Comparison of ENCODE assay signal across 18 cellular contexts in genomic region chr12:132398386-132398991, GRCh38.
DNase-seq lines count a peak whose midpoint lies in the region; ATAC-seq and TF ChIP-seq lines count a peak whose summit lies in the region.
"Had no signal": no experiment of that assay in that cellular context is flagged by ENCODE, and none has a peak within 500 bp of the region (broad histone marks: within the 10 kb centered on the region; RNA-seq: fewer than 3 reads in every experiment).

No MANE protein-coding gene starts in this region.

- peaks cover 4% of the 10 kb centered on the region for H3K4me1 Mint-ChIP-seq in chondrocyte (ENCODE audit: low read depth)
- H3K4me1 Mint-ChIP-seq in progenitor cell of endocrine pancreas (ENCODE audit: low read depth), result peaks cover 10% of the 10 kb centered on the region
- H3K4me1 Mint-ChIP-seq in activated T-cell treated with anti-CD3 and anti-CD28 coated beads, Interleukin-2, amount 50 U/mL, for 24 hours (ENCODE audit: low read depth), result no peaks in the 10 kb centered on the region
- H3K4me1 Mint-ChIP-seq: activated naive CD4-positive, alpha-beta T cell treated with anti-CD3 and anti-CD28 coated beads, Interleukin-2, amount 50 U/mL, for 24 hours had no signal

- no peak for TF ChIP-seq CTCF in chondrocyte (IDR thresholded peaks at IDR 0.05)
- no peak for TF ChIP-seq CTCF in progenitor cell of endocrine pancreas (IDR thresholded peaks at IDR 0.05; ENCODE audit: unreplicated experiment)

- H3K27ac Mint-ChIP-seq in chondrocyte (ENCODE audit: unreplicated experiment) (no peak overlapping the region), progenitor cell of endocrine pancreas (peak overlapping the region; percentile 54)
- no peak overlapping the region for H3K27ac Mint-ChIP-seq in activated T-cell treated with anti-CD3 and anti-CD28 coated beads, Interleukin-2, amount 50 U/mL, for 24 hours
- H3K27ac Mint-ChIP-seq: activated naive CD4-positive, alpha-beta T cell treated with anti-CD3 and anti-CD28 coated beads, Interleukin-2, amount 50 U/mL, for 24 hours; T-helper 1 cell treated with Interleukin-12 subunit alpha and Interleukin-12 subunit beta and Interleukin-4 antibody, amounts not matched to agents 30 μg/mL and 1 μg/mL, for 36 hours had no signal

- no peak for ATAC-seq in HG03159 (IDR thresholded peaks at IDR 0.05; ENCODE audit: unreplicated experiment)

- H3K27me3 Mint-ChIP-seq in chondrocyte (ENCODE audit: low read depth), result peaks cover 31% of the 10 kb centered on the region
- peaks cover 38% of the 10 kb centered on the region for H3K27me3 Mint-ChIP-seq in progenitor cell of endocrine pancreas
- peaks cover 52% of the 10 kb centered on the region for H3K27me3 Mint-ChIP-seq in activated T-cell treated with anti-CD3 and anti-CD28 coated beads, Interleukin-2, amount 50 U/mL, for 24 hours

- H3K9me3 Mint-ChIP-seq in chondrocyte (ENCODE audit: low read depth) (no peaks in the 10 kb centered on the region), progenitor cell of endocrine pancreas (ENCODE audit: low read depth) (no peaks in the 10 kb centered on the region)
- peaks cover 5% of the 10 kb centered on the region for H3K9me3 Mint-ChIP-seq in activated T-cell treated with anti-CD3 and anti-CD28 coated beads, Interleukin-2, amount 50 U/mL, for 24 hours
- H3K9me3 Mint-ChIP-seq: activated naive CD4-positive, alpha-beta T cell treated with anti-CD3 and anti-CD28 coated beads, Interleukin-2, amount 50 U/mL, for 24 hours had no signal

- H3K36me3 Mint-ChIP-seq in chondrocyte (ENCODE audit: low read depth) (no peaks in the 10 kb centered on the region), progenitor cell of endocrine pancreas (ENCODE audit: insufficient read depth) (no peaks in the 10 kb centered on the region)
- no peaks in the 10 kb centered on the region for H3K36me3 Mint-ChIP-seq in activated T-cell treated with anti-CD3 and anti-CD28 coated beads, Interleukin-2, amount 50 U/mL, for 24 hours (ENCODE audit: low read depth)
- H3K36me3 Mint-ChIP-seq: activated naive CD4-positive, alpha-beta T cell treated with anti-CD3 and anti-CD28 coated beads, Interleukin-2, amount 50 U/mL, for 24 hours had no signal

- no peak overlapping the region for H3K4me3 Mint-ChIP-seq in chondrocyte (ENCODE audit: unreplicated experiment)
- no peak overlapping the region for H3K4me3 Mint-ChIP-seq in progenitor cell of endocrine pancreas (ENCODE audit: low read depth)
- H3K4me3 Mint-ChIP-seq in activated T-cell treated with anti-CD3 and anti-CD28 coated beads, Interleukin-2, amount 50 U/mL, for 24 hours, result no peak overlapping the region
- H3K4me3 Mint-ChIP-seq: activated naive CD4-positive, alpha-beta T cell treated with anti-CD3 and anti-CD28 coated beads, Interleukin-2, amount 50 U/mL, for 24 hours; T-helper 1 cell treated with Interleukin-12 subunit alpha and Interleukin-12 subunit beta and Interleukin-4 antibody, amounts not matched to agents 30 μg/mL and 1 μg/mL, for 36 hours had no signal

- DNase-seq in NCI-H748 (lab: John Stamatoyannopoulos, UW; ENCODE audit: unreplicated experiment) (peak; percentile 39), NCI-H748 treated with DMSO at 0.1 percent for 48 hours (lab: John Stamatoyannopoulos, UW) (no peak), DMS53 (lab: John Stamatoyannopoulos, UW) (peak; percentile 80), chondrocyte (ENCODE audit: low spot score) (peak; percentile 91), progenitor cell of endocrine pancreas (ENCODE audit: low spot score, unreplicated experiment) (no peak)
- no peak for DNase-seq in activated T-cell treated with anti-CD3 and anti-CD28 coated beads, Interleukin-2, amount 50 U/mL, for 24 hours
- no peak for DNase-seq in stimulated activated naive CD4-positive, alpha-beta T cell treated with Interleukin-2 at 50 U/mL for 16 hours (lab: John Stamatoyannopoulos, UW)
- DNase-seq: activated CD4-positive, alpha-beta T cell treated with anti-CD3 and anti-CD28 coated beads for 4 hours; effector CD4-positive, alpha-beta T cell; foreskin fibroblast; MG63; NCI-H226; NK-92 treated with Interleukin-12 subunit alpha and Interleukin-12 subunit beta, amount 100 ng/mL, for 24 hours; stimulated activated CD4-positive, alpha-beta T cell treated with anti-CD3 and anti-CD28 coated beads, Interleukin-12 subunit alpha, Interleukin-12 subunit beta, amount 100 ng/mL, for 4 hours; stimulated activated CD4-positive, alpha-beta T cell treated with anti-CD3 and anti-CD28 coated beads, Interleukin-4, amount 100 ng/mL, for 4 hours had no signal

Comparison
In these comparisons a context has a peak if more than half of its experiments do, and no peak if none do; other contexts are left out.
1. DNase-seq: peak in NCI-H748 (single experiment), DMS53 (single experiment) and chondrocyte (single experiment); none in NCI-H748 treated with DMSO at 0.1 percent for 48 hours (single experiment), progenitor cell of endocrine pancreas (single experiment), activated T-cell treated with anti-CD3 and anti-CD28 coated beads, Interleukin-2, amount 50 U/mL, for 24 hours (single experiment) and stimulated activated naive CD4-positive, alpha-beta T cell treated with Interleukin-2 at 50 U/mL for 16 hours (single experiment).